Comparison of ENCODE assay signal across 23 cellular contexts in the genomic region with DNA sequence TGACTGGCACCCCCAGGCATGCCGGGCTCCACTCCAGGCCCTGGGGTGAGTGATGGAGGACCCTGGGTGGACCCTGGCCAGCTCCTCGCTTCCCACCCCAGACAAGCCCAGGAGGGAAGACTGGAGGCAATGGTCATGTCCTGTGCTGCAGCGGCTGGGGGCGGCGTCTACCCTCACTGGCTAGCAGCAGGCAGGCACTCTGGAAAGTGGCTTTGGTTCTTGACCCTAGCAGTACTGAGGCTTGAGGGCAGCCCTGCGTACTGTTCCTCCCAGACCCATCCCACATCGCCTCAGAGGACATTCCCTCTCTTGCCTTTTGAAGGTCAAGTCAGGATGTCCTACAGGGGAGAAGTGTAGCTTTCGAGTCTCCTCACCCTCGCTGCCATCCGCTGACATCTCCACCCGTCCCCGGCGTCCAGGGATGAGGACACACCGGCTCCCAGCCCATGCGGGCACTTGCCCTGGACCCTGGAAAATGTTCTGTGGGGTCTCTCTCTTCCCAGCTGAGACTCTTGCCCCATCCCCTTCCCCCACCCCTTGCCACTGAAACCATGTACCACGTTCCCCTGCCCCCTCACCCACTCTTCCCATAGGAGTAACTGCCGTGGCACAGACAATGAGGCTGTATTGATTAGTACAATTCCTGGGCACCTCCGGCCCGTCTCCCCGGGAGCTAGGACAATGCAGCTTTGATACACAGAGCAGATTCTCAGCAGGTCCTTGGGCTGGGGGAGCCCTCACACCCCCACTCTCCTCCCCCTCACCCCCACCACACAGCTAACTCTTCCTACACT. TPM values are rescaled to one million over a fixed set of nuclear protein-coding genes. Genes with fewer than 3 reads are reported as not detected.
"Had no signal": no experiment of that assay in that cellular context is flagged by ENCODE, and none has a peak within 500 bp of the region (broad histone marks: within the 10 kb centered on the region; RNA-seq: fewer than 3 reads in every experiment).

No MANE protein-coding gene starts in this region.

- H3K27ac Mint-ChIP-seq: activated naive CD4-positive, alpha-beta T cell treated with anti-CD3 and anti-CD28 coated beads, Interleukin-2, amount 50 U/mL, for 24 hours; activated T-cell treated with anti-CD3 and anti-CD28 coated beads, Interleukin-2, amount 50 U/mL, for 72 hours; immature natural killer cell; natural killer cell; stimulated activated memory B cell treated with anti-CD40 and anti-IgM and Interleukin-4, amounts not matched to agents 10 μg/mL and 1 μg/mL and 100 μg/mL, for 72 hours; T-helper 1 cell treated with Interleukin-12 subunit alpha and Interleukin-12 subunit beta and Interleukin-4 antibody, amounts not matched to agents 30 μg/mL and 1 μg/mL, for 36 hours had no signal

- H3K4me3 ChIP-seq: body of pancreas, colonic mucosa, esophagus muscularis mucosa, gastroesophageal sphincter, heart right ventricle, spleen, thyroid gland had no signal

- DNase-seq: activated CD4-positive, alpha-beta T cell treated with anti-CD3 and anti-CD28 coated beads for 1 hour; activated CD8-positive, alpha-beta memory T cell treated with anti-CD3 and anti-CD28 coated beads for 24 hours; activated CD8-positive, alpha-beta memory T cell treated with anti-CD3 and anti-CD28 coated beads, Interleukin-2, amount 50 U/mL, for 48 hours; activated gamma-delta T cell; activated T-cell treated with anti-CD3 and anti-CD28 coated beads, Interleukin-2, amount 50 U/mL, for 72 hours; body of pancreas; central memory CD4-positive, alpha-beta T cell; colonic mucosa; effector CD4-positive, alpha-beta T cell; immature natural killer cell; kidney glomerular epithelial cell; mesendoderm; natural killer cell; spleen; stimulated activated CD4-positive, alpha-beta T cell treated with anti-CD3 and anti-CD28 coated beads, Interleukin-4, amount 100 ng/mL, for 4 hours; thyroid gland had no signal

- H3K27me3 ChIP-seq: body of pancreas, colonic mucosa, esophagus muscularis mucosa, gastroesophageal sphincter, heart right ventricle, spleen, thyroid gland had no signal

- H3K4me1 ChIP-seq: spleen, thyroid gland had no signal

- H3K27me3 Mint-ChIP-seq: activated naive CD4-positive, alpha-beta T cell treated with anti-CD3 and anti-CD28 coated beads, Interleukin-2, amount 50 U/mL, for 24 hours had no signal

- H3K27ac ChIP-seq: body of pancreas, esophagus muscularis mucosa, gastroesophageal sphincter, heart right ventricle, spleen, thyroid gland, VCaP had no signal

- H3K4me1 Mint-ChIP-seq: immature natural killer cell; natural killer cell; stimulated activated memory B cell treated with anti-CD40 and anti-IgM and Interleukin-4, amounts not matched to agents 10 μg/mL and 1 μg/mL and 100 μg/mL, for 72 hours had no signal

- ATAC-seq: activated T-cell treated with anti-CD3 and anti-CD28 coated beads, Interleukin-2, amount 50 U/mL, for 72 hours; body of pancreas; gastroesophageal sphincter; natural killer cell; stimulated activated memory B cell treated with anti-CD40 and anti-IgM and Interleukin-4, amounts not matched to agents 10 μg/mL and 1 μg/mL and 100 μg/mL, for 72 hours had no signal

- H3K9me3 Mint-ChIP-seq: activated naive CD4-positive, alpha-beta T cell treated with anti-CD3 and anti-CD28 coated beads, Interleukin-2, amount 50 U/mL, for 24 hours; activated T-cell treated with anti-CD3 and anti-CD28 coated beads, Interleukin-2, amount 50 U/mL, for 72 hours; immature natural killer cell; natural killer cell; stimulated activated memory B cell treated with anti-CD40 and anti-IgM and Interleukin-4, amounts not matched to agents 10 μg/mL and 1 μg/mL and 100 μg/mL, for 72 hours; T-helper 1 cell treated with Interleukin-12 subunit alpha and Interleukin-12 subunit beta and Interleukin-4 antibody, amounts not matched to agents 30 μg/mL and 1 μg/mL, for 36 hours had no signal

- H3K36me3 Mint-ChIP-seq: activated naive CD4-positive, alpha-beta T cell treated with anti-CD3 and anti-CD28 coated beads, Interleukin-2, amount 50 U/mL, for 24 hours; immature natural killer cell; natural killer cell; stimulated activated memory B cell treated with anti-CD40 and anti-IgM and Interleukin-4, amounts not matched to agents 10 μg/mL and 1 μg/mL and 100 μg/mL, for 72 hours had no signal

- H3K36me3 ChIP-seq: colonic mucosa, heart right ventricle, spleen, thyroid gland had no signal

- H3K4me3 Mint-ChIP-seq: activated naive CD4-positive, alpha-beta T cell treated with anti-CD3 and anti-CD28 coated beads, Interleukin-2, amount 50 U/mL, for 24 hours; activated T-cell treated with anti-CD3 and anti-CD28 coated beads, Interleukin-2, amount 50 U/mL, for 72 hours; immature natural killer cell; natural killer cell; stimulated activated memory B cell treated with anti-CD40 and anti-IgM and Interleukin-4, amounts not matched to agents 10 μg/mL and 1 μg/mL and 100 μg/mL, for 72 hours; T-helper 1 cell treated with Interleukin-12 subunit alpha and Interleukin-12 subunit beta and Interleukin-4 antibody, amounts not matched to agents 30 μg/mL and 1 μg/mL, for 36 hours had no signal

- H3K9me3 ChIP-seq: body of pancreas, colonic mucosa, esophagus muscularis mucosa, gastroesophageal sphincter, heart right ventricle, spleen, thyroid gland had no signal

RNA-seq across cellular contexts. Expression of a gene that starts 15.0 kb away (rescaled TPM):
- polyA plus RNA-seq: immature natural killer cell had no signal
